8 cellular contexts compared by ENCODE assay signal in the genomic region with DNA sequence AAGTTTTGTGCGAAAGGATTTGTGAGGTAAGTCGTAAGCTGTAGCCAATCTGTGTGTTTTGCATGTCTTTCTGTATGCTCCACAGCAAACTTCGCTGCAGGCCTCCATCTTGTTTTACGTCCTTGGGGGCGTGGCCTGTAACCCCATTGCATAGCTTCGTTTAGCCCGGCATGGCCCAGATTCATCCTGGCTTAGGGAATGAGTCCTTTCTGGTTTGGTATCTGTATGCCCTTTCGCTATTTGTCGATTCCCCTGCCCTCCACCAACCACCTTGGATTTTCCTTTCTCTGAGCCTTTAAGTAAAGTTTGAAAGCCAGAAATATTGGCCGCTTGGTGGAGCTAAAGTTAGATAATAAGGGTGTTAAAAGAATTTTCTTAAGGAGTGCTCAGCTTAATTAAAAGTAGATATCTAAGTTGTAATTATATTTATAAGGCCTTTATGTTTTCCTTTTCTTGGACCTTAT. TPM values are rescaled to one million over a fixed set of nuclear protein-coding genes. Genes with fewer than 3 reads are reported as not detected.
DNase-seq lines count a peak whose midpoint lies in the region; ATAC-seq and TF ChIP-seq lines count a peak whose summit lies in the region.

No MANE protein-coding gene starts in this region.

- WGBS in heart left ventricle, 4 donors = 79 to 86% (median 82%) methylated on average over 10 of the region's 10 CpGs

- no peak for TF ChIP-seq POLR2A in heart left ventricle (IDR thresholded peaks at IDR 0.05)

- peak overlapping the region in 8 of 12 donors; percentile 67 to 81 (median 73) for H3K4me3 ChIP-seq in heart left ventricle

- peak overlapping the region; percentile 91 for H3K4me3 Mint-ChIP-seq in T-helper 2 cell treated with Interferon-gamma antibody and Interleukin-4, amounts not matched to agents 5 μg/mL and 100 μg/mL, for 36 hours
- peak overlapping the region; percentile 87 for H3K4me3 Mint-ChIP-seq in type B pancreatic cell

- DNase-seq in heart left ventricle (no peak), left cardiac atrium (no peak), foreskin keratinocyte (no peak), type B pancreatic cell (ENCODE audit: extremely low spot score, unreplicated experiment) (no peak), DMS114 treated with DMSO at 0.1 percent for 48 hours (lab: John Stamatoyannopoulos, UW; ENCODE audit: unreplicated experiment) (no peak), SW 1271 (lab: John Stamatoyannopoulos, UW) (no peak)
- DNase-seq in T-helper 2 cell treated with Interferon-gamma antibody and Interleukin-4, amounts not matched to agents 5 μg/mL and 100 μg/mL, for 36 hours (ENCODE audit: low spot score) = no peak

- H3K4me1 ChIP-seq in heart left ventricle (peaks cover 0 to 34% (median 14%) of the 10 kb centered on the region in 12 donors), foreskin keratinocyte (peaks cover 5% of the 10 kb centered on the region)

- H3K36me3 ChIP-seq in heart left ventricle = no peaks in the 10 kb centered on the region

- intact Hi-C loops in heart left ventricle (cut with DNase I) (loop anchor here in 1 of 10 donors (2.0 kb wide), 1 partner anchor 449 kb away; a partner anchor contains a TSS), left cardiac atrium (cut with DNase I) (no loop called here)

- H3K4me1 Mint-ChIP-seq in T-helper 2 cell treated with Interferon-gamma antibody and Interleukin-4, amounts not matched to agents 5 μg/mL and 100 μg/mL, for 36 hours (ENCODE audit: low read depth) = peaks cover 33% of the 10 kb centered on the region
- H3K4me1 Mint-ChIP-seq in type B pancreatic cell (ENCODE audit: unreplicated experiment) = peaks cover 14% of the 10 kb centered on the region

- no peak overlapping the region for H3K27ac Mint-ChIP-seq in T-helper 2 cell treated with Interferon-gamma antibody and Interleukin-4, amounts not matched to agents 5 μg/mL and 100 μg/mL, for 36 hours
- H3K27ac Mint-ChIP-seq in type B pancreatic cell = peak overlapping the region; percentile 34

- H3K36me3 Mint-ChIP-seq in T-helper 2 cell treated with Interferon-gamma antibody and Interleukin-4, amounts not matched to agents 5 μg/mL and 100 μg/mL, for 36 hours (ENCODE audit: low read depth) = peaks cover 51% of the 10 kb centered on the region
- peaks cover 27% of the 10 kb centered on the region for H3K36me3 Mint-ChIP-seq in type B pancreatic cell

- peak in 1 of 12 donors; percentile 10 for TF ChIP-seq CTCF in heart left ventricle (IDR thresholded peaks at IDR 0.05)
- TF ChIP-seq CTCF in foreskin keratinocyte (conservative IDR thresholded peaks at IDR 0.05) = peak; percentile 46
- peak; percentile 34 for TF ChIP-seq CTCF in type B pancreatic cell (conservative IDR thresholded peaks at IDR 0.05)

- H3K27me3 Mint-ChIP-seq in T-helper 2 cell treated with Interferon-gamma antibody and Interleukin-4, amounts not matched to agents 5 μg/mL and 100 μg/mL, for 36 hours (ENCODE audit: low read depth) = peaks cover 2% of the 10 kb centered on the region
- H3K27me3 Mint-ChIP-seq in type B pancreatic cell = no peaks in the 10 kb centered on the region

- H3K27me3 ChIP-seq in heart left ventricle = no peaks in the 10 kb centered on the region
- no peaks in the 10 kb centered on the region for H3K27me3 ChIP-seq in foreskin keratinocyte

- peaks cover 0 to 17% (median 7%) of the 10 kb centered on the region in 12 donors for H3K9me3 ChIP-seq in heart left ventricle

- H3K27ac ChIP-seq in heart left ventricle (peak overlapping the region in 3 of 12 donors; percentile 88 to 92 (median 89)), foreskin keratinocyte (no peak overlapping the region)

- H3K9me3 Mint-ChIP-seq in T-helper 2 cell treated with Interferon-gamma antibody and Interleukin-4, amounts not matched to agents 5 μg/mL and 100 μg/mL, for 36 hours = peaks cover 47% of the 10 kb centered on the region
- peaks cover 8% of the 10 kb centered on the region for H3K9me3 Mint-ChIP-seq in type B pancreatic cell

- ATAC-seq in heart left ventricle = no peak
- ATAC-seq in left cardiac atrium = no peak
- ATAC-seq in foreskin keratinocyte = no peak
- ATAC-seq in GM21423 (IDR thresholded peaks at IDR 0.05; ENCODE audit: unreplicated experiment) = no peak

RNA-seq across cellular contexts. Expression of a gene that starts 1.1 kb away (rescaled TPM):
- 10 to 100 TPM; 14.2 to 17.0 (median 15.0) TPM for total RNA-seq in heart left ventricle
- 10 to 100 TPM; 14.8 to 25.5 TPM for polyA plus RNA-seq in heart left ventricle
- 10 to 100 TPM; 14.7 to 17.6 TPM for total RNA-seq in left cardiac atrium
- 13.2 and 14.0 TPM in 2 replicates for total RNA-seq in foreskin keratinocyte
- polyA plus RNA-seq in foreskin keratinocyte = 10.5 and 10.7 TPM in 2 replicates
- 4.7 and 15.6 TPM in 2 replicates for total RNA-seq in type B pancreatic cell (ENCODE audit: low replicate concordance)

RNA-seq across cellular contexts. Expression of a gene that starts 54.7 kb away (rescaled TPM):
- under 1 TPM in 1 of 9 donors, not detected in 8; 0.52 TPM for total RNA-seq in heart left ventricle
- not detected for polyA plus RNA-seq in heart left ventricle
- not detected for total RNA-seq in left cardiac atrium
- total RNA-seq in foreskin keratinocyte = not detected in 2 replicates
- polyA plus RNA-seq in foreskin keratinocyte = 0.08 TPM in 1 of 2 replicates, not detected in the other
- not detected in 2 replicates for total RNA-seq in type B pancreatic cell (ENCODE audit: low replicate concordance)
